ENCODE assay signal across 1 cellular context in genomic region chr11:13094930-13095687, GRCh38.
TF ChIP-seq lines count a peak whose summit lies in the region.

No MANE protein-coding gene starts in this region.

TF ChIP-seq in A549, 52 proteins besides CTCF, POLR2A, EP300 and RAD21 (continued from another document):
- TF ChIP-seq NPAS2 (CRISPR knock-in tag; IDR thresholded peaks at IDR 0.05; ENCODE audit: borderline replicate concordance): no peak
- no peak for TF ChIP-seq FOSL2 (IDR thresholded peaks at IDR 0.05)
- TF ChIP-seq FOSL2 (CRISPR knock-in tag; IDR thresholded peaks at IDR 0.05): peak; percentile 40; the same call in 1 of the 2 replicates
- TF ChIP-seq JUN (IDR thresholded peaks at IDR 0.05): no peak
- TF ChIP-seq POLR2AphosphoS2 (conservative IDR thresholded peaks at IDR 0.05; ENCODE audit: low read length): no peak
- TF ChIP-seq CBX2 (IDR thresholded peaks at IDR 0.05; ENCODE audit: borderline replicate concordance, low read depth): no peak
- no peak for TF ChIP-seq HEYL (CRISPR knock-in tag; IDR thresholded peaks at IDR 0.05)
- TF ChIP-seq ZNF302 (CRISPR knock-in tag; IDR thresholded peaks at IDR 0.05): no peak
- TF ChIP-seq MAX (IDR thresholded peaks at IDR 0.05): peak; percentile 78
- TF ChIP-seq TFCP2L1 (CRISPR knock-in tag; IDR thresholded peaks at IDR 0.05): no peak
- TF ChIP-seq BCL3 (IDR thresholded peaks at IDR 0.05): no peak
- TF ChIP-seq JUNB (IDR thresholded peaks at IDR 0.05): peak; percentile 53
